1 cellular context compared by ENCODE assay signal in genomic region chr15:65366122-65366892, GRCh38.
TF ChIP-seq lines count a peak whose summit lies in the region.

No MANE protein-coding gene starts in this region.

TF ChIP-seq in HEK293, 187 proteins besides CTCF, POLR2A, EP300 and RAD21 (continued from another document):
- no peak for TF ChIP-seq INSM2 (tag by site-specific recombination; IDR thresholded peaks at IDR 0.05)
